ENCODE assay signal across 17 cellular contexts in genomic region chr4:76729991-76730390, GRCh38.
A peak's percentile ranks its signal among the peaks of the same experiment; 100 is the strongest.
DNase-seq lines count a peak whose midpoint lies in the region; ATAC-seq and TF ChIP-seq lines count a peak whose summit lies in the region.
"Had no signal": no experiment of that assay in that cellular context is flagged by ENCODE, and none has a peak within 500 bp of the region (broad histone marks: within the 10 kb centered on the region; RNA-seq: fewer than 3 reads in every experiment).

No MANE protein-coding gene starts in this region.

- H3K79me1 ChIP-seq in mesenchymal stem cell (replicated peaks; ENCODE audit: low read length, poor library complexity, severe bottlenecking), result peaks cover 13% of the 10 kb centered on the region

- no peak overlapping the region for H2BK12ac ChIP-seq in mesenchymal stem cell (ENCODE audit: low read length in 2 of 2)

- H3K14ac ChIP-seq in mesenchymal stem cell (ENCODE audit: low read length in 2 of 2), result no peak overlapping the region

- H3K36me3 ChIP-seq in HUES48 (ENCODE audit: control insufficient read depth, insufficient read depth, low read length) (peaks cover 31% of the 10 kb centered on the region), endodermal cell (ENCODE audit: control insufficient read depth, insufficient read depth, low read length) (peaks cover 16% of the 10 kb centered on the region), mesenchymal stem cell (ENCODE audit: control insufficient read depth in 1 of 2, insufficient read depth in 2 of 2, low read depth in 1 of 2, low read length in 2 of 2) (no peaks in the 10 kb centered on the region)

- H3K36me3 Mint-ChIP-seq in endodermal cell (ENCODE audit: low read depth), result peaks cover 15% of the 10 kb centered on the region
- H3K36me3 Mint-ChIP-seq: CD4-positive, alpha-beta memory T cell had no signal

- H2BK120ac ChIP-seq in mesenchymal stem cell (ENCODE audit: low read depth, low read length), result no peak overlapping the region

- H3K4me3 Mint-ChIP-seq in endodermal cell, result no peak overlapping the region
- H3K4me3 Mint-ChIP-seq: CD4-positive, alpha-beta memory T cell had no signal

- no peak overlapping the region for H2BK5ac ChIP-seq in mesenchymal stem cell (ENCODE audit: low read depth, low read length, poor library complexity, severe bottlenecking)

- no peak overlapping the region for H3K23ac ChIP-seq in mesenchymal stem cell (ENCODE audit: low read length in 2 of 2)

- H3K4me3 ChIP-seq in HUES48 (ENCODE audit: low read depth, low read length) (no peak overlapping the region; the same call in 1 of the 2 replicates), endodermal cell (ENCODE audit: low read length) (no peak overlapping the region), mesenchymal stem cell (ENCODE audit: insufficient read depth in 1 of 2, low read depth in 1 of 2, low read length in 2 of 2) (no peak overlapping the region)

- H3K4ac ChIP-seq in mesenchymal stem cell (ENCODE audit: low read depth in 1 of 2, low read length in 2 of 2), result no peak overlapping the region

- H3K27ac Mint-ChIP-seq in endodermal cell, result no peak overlapping the region
- H3K27ac Mint-ChIP-seq: CD4-positive, alpha-beta memory T cell had no signal

- TF ChIP-seq CTCF in endodermal cell (conservative IDR thresholded peaks at IDR 0.05), result no peak

- H4K8ac ChIP-seq in mesenchymal stem cell (ENCODE audit: low read length), result no peak overlapping the region

- H2AFZ ChIP-seq in mesenchymal stem cell (ENCODE audit: low read depth, low read length), result no peak overlapping the region

- intact Hi-C loops in Right ventricle myocardium superior (cut with DNase I), result no loop called here

- WGBS in endodermal cell (ENCODE audit: insufficient coverage in 1 of 2, insufficient read length in 1 of 2), 2 experiments, result 100% methylated on average over 1 of the region's 1 CpG; no CpG with 5 or more reads in 1 of the 2 experiments
- WGBS in mesenchymal stem cell, result no CpG with 5 or more reads among the region's 1 CpG

- peaks cover 40% of the 10 kb centered on the region for H3K4me1 Mint-ChIP-seq in endodermal cell
- H3K4me1 Mint-ChIP-seq: CD4-positive, alpha-beta memory T cell had no signal

- H3K27me3 ChIP-seq in HUES48 (ENCODE audit: control insufficient read depth, insufficient read depth, low read length) (no peaks in the 10 kb centered on the region), endodermal cell (ENCODE audit: control insufficient read depth, insufficient read depth, low read length, poor library complexity, severe bottlenecking) (no peaks in the 10 kb centered on the region), mesenchymal stem cell (ENCODE audit: control insufficient read depth in 1 of 2, insufficient read depth in 1 of 2, low read length in 2 of 2) (no peaks in the 10 kb centered on the region)
- H3K27me3 ChIP-seq: BE2C had no signal

- no peak overlapping the region for H4K91ac ChIP-seq in mesenchymal stem cell (ENCODE audit: low read length)

- peak overlapping the region; percentile 74 for H3K27ac ChIP-seq in HUES48 (ENCODE audit: low read depth, low read length)
- peak overlapping the region; percentile 57 for H3K27ac ChIP-seq in endodermal cell (ENCODE audit: low read depth, low read length)
- H3K27ac ChIP-seq in mesenchymal stem cell (ENCODE audit: low read length, poor library complexity, severe bottlenecking), result no peak overlapping the region
- H3K27ac ChIP-seq in caudate nucleus (ENCODE audit: low read depth, low read length), result no peak overlapping the region
- H3K27ac ChIP-seq: KMS-11 had no signal

- no peaks in the 10 kb centered on the region for H3K27me3 Mint-ChIP-seq in endodermal cell (ENCODE audit: insufficient read depth)

- no peak overlapping the region for H2BK15ac ChIP-seq in mesenchymal stem cell (ENCODE audit: low read depth, poor library complexity, severe bottlenecking)

- no peaks in the 10 kb centered on the region for H3K9me3 ChIP-seq in HUES48 (ENCODE audit: control insufficient read depth, insufficient read depth, low read length)
- H3K9me3 ChIP-seq in endodermal cell (ENCODE audit: control insufficient read depth, low read length), result no peaks in the 10 kb centered on the region
- H3K9me3 ChIP-seq in mesenchymal stem cell (ENCODE audit: control insufficient read depth, low read length), result no peaks in the 10 kb centered on the region
- H3K9me3 ChIP-seq: BE2C had no signal

- no peak overlapping the region for H2AK5ac ChIP-seq in mesenchymal stem cell (ENCODE audit: low read length, severe bottlenecking)

- H3K9ac ChIP-seq in HUES48 (ENCODE audit: low read depth, low read length) (peak overlapping the region; percentile 43; the same call in 1 of the 2 replicates), endodermal cell (ENCODE audit: extremely low read depth, low read length, poor library complexity, severe bottlenecking) (no peak overlapping the region), mesenchymal stem cell (ENCODE audit: low read length) (no peak overlapping the region)
- H3K9ac ChIP-seq: KMS-11 had no signal

- H3K4me1 ChIP-seq in HUES48 (ENCODE audit: control insufficient read depth, insufficient read depth, low read length), result peaks cover 57% of the 10 kb centered on the region
- peaks cover 14% of the 10 kb centered on the region for H3K4me1 ChIP-seq in endodermal cell (ENCODE audit: control insufficient read depth, insufficient read depth, low read length)
- peaks cover 3% of the 10 kb centered on the region for H3K4me1 ChIP-seq in mesenchymal stem cell (ENCODE audit: control insufficient read depth, insufficient read depth, low read depth, low read length)
- H3K4me1 ChIP-seq: BE2C had no signal

- no peak overlapping the region for H3K18ac ChIP-seq in mesenchymal stem cell (ENCODE audit: low read depth in 1 of 2, low read length in 2 of 2)

- peaks cover 10% of the 10 kb centered on the region for H3K9me3 Mint-ChIP-seq in endodermal cell
- H3K9me3 Mint-ChIP-seq: CD4-positive, alpha-beta memory T cell had no signal

- no peak overlapping the region for H3K4me2 ChIP-seq in mesenchymal stem cell (ENCODE audit: low read length, poor library complexity, severe bottlenecking)
- H3K4me2 ChIP-seq: KMS-11 had no signal

- ATAC-seq in HG02938 (IDR thresholded peaks at IDR 0.05; ENCODE audit: unreplicated experiment), result no peak
- ATAC-seq in Right ventricle myocardium superior (ENCODE audit: poor library complexity), result no peak
- ATAC-seq: PC-3 had no signal

- DNase-seq in endodermal cell, result no peak
- peak; percentile 38 for DNase-seq in mesenchymal stem cell
- no peak for DNase-seq in caudate nucleus (lab: John Stamatoyannopoulos, UW)
- DNase-seq in DMS153 treated with DMSO at 0.1 percent for 48 hours (lab: John Stamatoyannopoulos, UW; ENCODE audit: unreplicated experiment), result no peak
- no peak for DNase-seq in Right ventricle myocardium superior
- DNase-seq: ACHN; BE2C; CD4-positive, alpha-beta memory T cell; NCI-H1092 treated with DMSO at 0.1 percent for 48 hours; NCI-H1694; NCI-H2107; NCI-H226; NCI-H526 treated with DMSO at 0.1 percent for 48 hours; PC-3 had no signal

Comparison
In these comparisons a context has a peak if more than half of its experiments do, and no peak if none do; other contexts are left out.
1. H3K27ac ChIP-seq: peak in HUES48 (single experiment) and endodermal cell (single experiment); none in mesenchymal stem cell (single experiment) and caudate nucleus (single experiment).